ENCODE assay signal across 40 cellular contexts in genomic region chr3:193848547-193848946, GRCh38.
"Had no signal": no experiment of that assay in that cellular context is flagged by ENCODE, and none has a peak within 500 bp of the region (broad histone marks: within the 10 kb centered on the region; RNA-seq: fewer than 3 reads in every experiment).

No MANE protein-coding gene starts in this region.

- H3K4me3 ChIP-seq: ascending aorta, cardiac muscle cell had no signal

- H3K4me1 Mint-ChIP-seq: activated CD4-positive, alpha-beta memory T cell treated with anti-CD3 and anti-CD28 coated beads, Interleukin-2, amount 10 ng/mL, durations not matched to agents 7 days and 5 days; activated CD4-positive, alpha-beta T cell treated with anti-CD3 and anti-CD28 coated beads for 36 hours; activated CD8-positive, alpha-beta memory T cell treated with anti-CD3 and anti-CD28 coated beads, Interleukin-2, amount 10 ng/mL, durations not matched to agents 7 days and 5 days; activated naive CD4-positive, alpha-beta T cell treated with anti-CD3 and anti-CD28 coated beads, Interleukin-2, amount 50 U/mL, for 24 hours; activated naive CD8-positive, alpha-beta T cell treated with anti-CD3 and anti-CD28 coated beads, Interleukin-2, amount 50 U/mL, for 24 hours; central memory CD8-positive, alpha-beta T cell had no signal

- H3K27ac Mint-ChIP-seq: activated CD4-positive, alpha-beta memory T cell treated with anti-CD3 and anti-CD28 coated beads, Interleukin-2, amount 10 ng/mL, durations not matched to agents 7 days and 5 days; activated CD4-positive, alpha-beta T cell treated with anti-CD3 and anti-CD28 coated beads for 36 hours; activated CD4-positive, alpha-beta T cell treated with anti-CD3 and anti-CD28 coated beads, Interleukin-2, amount 10 ng/mL, durations not matched to agents 7 days and 5 days; activated CD8-positive, alpha-beta memory T cell treated with anti-CD3 and anti-CD28 coated beads, Interleukin-2, amount 10 ng/mL, durations not matched to agents 7 days and 5 days; activated CD8-positive, alpha-beta T cell treated with anti-CD3 and anti-CD28 coated beads, Interleukin-2, amount 10 ng/mL, durations not matched to agents 7 days and 5 days; activated naive CD4-positive, alpha-beta T cell treated with anti-CD3 and anti-CD28 coated beads, Interleukin-2, amount 10 ng/mL, durations not matched to agents 7 days and 5 days; activated naive CD4-positive, alpha-beta T cell treated with anti-CD3 and anti-CD28 coated beads, Interleukin-2, amount 50 U/mL, for 24 hours; activated naive CD8-positive, alpha-beta T cell; activated naive CD8-positive, alpha-beta T cell treated with anti-CD3 and anti-CD28 coated beads, Interleukin-2, amount 10 ng/mL, durations not matched to agents 7 days and 5 days; activated T-cell treated with anti-CD3 and anti-CD28 coated beads, Interleukin-2, amount 50 U/mL, for 24 hours; activated T-helper 2 cell treated with anti-CD3 and anti-CD28 coated beads, Interferon-gamma antibody, Interleukin-2, Interleukin-4, amounts not matched to agents 10 μg/mL and 5 μg/mL and 100 μg/mL, durations not matched to agents 14 hours and 24 hours and 36 hours; brain; T-helper 1 cell treated with Interleukin-12 subunit alpha and Interleukin-12 subunit beta and Interleukin-4 antibody, amounts not matched to agents 30 μg/mL and 1 μg/mL, for 36 hours; T-helper 2 cell treated with Interferon-gamma antibody and Interleukin-4, amounts not matched to agents 5 μg/mL and 100 μg/mL, for 36 hours; WTC11 had no signal

- H3K9me3 ChIP-seq: ascending aorta had no signal

- H3K36me3 Mint-ChIP-seq: activated CD8-positive, alpha-beta memory T cell treated with anti-CD3 and anti-CD28 coated beads, Interleukin-2, amount 10 ng/mL, durations not matched to agents 7 days and 5 days; activated naive CD4-positive, alpha-beta T cell treated with anti-CD3 and anti-CD28 coated beads, Interleukin-2, amount 10 ng/mL, durations not matched to agents 7 days and 5 days; activated naive CD4-positive, alpha-beta T cell treated with anti-CD3 and anti-CD28 coated beads, Interleukin-2, amount 50 U/mL, for 24 hours; activated naive CD8-positive, alpha-beta T cell; activated naive CD8-positive, alpha-beta T cell treated with anti-CD3 and anti-CD28 coated beads, Interleukin-2, amount 10 ng/mL, durations not matched to agents 7 days and 5 days; brain had no signal

- H3K27me3 ChIP-seq: ascending aorta, cardiac muscle cell had no signal

- H3K27ac ChIP-seq: ascending aorta, cardiac muscle cell, WERI-Rb-1 had no signal

- H3K27me3 Mint-ChIP-seq: activated naive CD4-positive, alpha-beta T cell treated with anti-CD3 and anti-CD28 coated beads, Interleukin-2, amount 50 U/mL, for 24 hours; brain had no signal

- H3K9me3 Mint-ChIP-seq: activated CD4-positive, alpha-beta memory T cell treated with anti-CD3 and anti-CD28 coated beads, Interleukin-2, amount 10 ng/mL, durations not matched to agents 7 days and 5 days; activated naive CD4-positive, alpha-beta T cell treated with anti-CD3 and anti-CD28 coated beads, Interleukin-2, amount 10 ng/mL, durations not matched to agents 7 days and 5 days; activated naive CD4-positive, alpha-beta T cell treated with anti-CD3 and anti-CD28 coated beads, Interleukin-2, amount 50 U/mL, for 24 hours; activated naive CD8-positive, alpha-beta T cell treated with anti-CD3 and anti-CD28 coated beads, Interleukin-2, amount 10 ng/mL, durations not matched to agents 7 days and 5 days; activated naive CD8-positive, alpha-beta T cell treated with anti-CD3 and anti-CD28 coated beads, Interleukin-2, amount 50 U/mL, for 24 hours; activated T-cell treated with anti-CD3 and anti-CD28 coated beads, Interleukin-2, amount 50 U/mL, for 24 hours; activated T-helper 2 cell treated with anti-CD3 and anti-CD28 coated beads, Interferon-gamma antibody, Interleukin-2, Interleukin-4, amounts not matched to agents 10 μg/mL and 5 μg/mL and 100 μg/mL, durations not matched to agents 14 hours and 24 hours and 36 hours; central memory CD8-positive, alpha-beta T cell; T-helper 1 cell treated with Interleukin-12 subunit alpha and Interleukin-12 subunit beta and Interleukin-4 antibody, amounts not matched to agents 30 μg/mL and 1 μg/mL, for 36 hours; T-helper 2 cell treated with Interferon-gamma antibody and Interleukin-4, amounts not matched to agents 5 μg/mL and 100 μg/mL, for 36 hours had no signal

- FAIRE-seq: bronchial epithelial cell, TTC549 had no signal

- DNase-seq: activated CD4-positive, alpha-beta memory T cell treated with anti-CD3 and anti-CD28 coated beads, Interleukin-2, amount 10 ng/mL, durations not matched to agents 7 days and 5 days; activated CD4-positive, alpha-beta T cell treated with anti-CD3 and anti-CD28 coated beads for 1 hour; activated CD4-positive, alpha-beta T cell treated with anti-CD3 and anti-CD28 coated beads for 36 hours; activated CD4-positive, alpha-beta T cell treated with anti-CD3 and anti-CD28 coated beads for 48 hours; activated CD4-positive, alpha-beta T cell treated with anti-CD3 and anti-CD28 coated beads, Interleukin-2, amount 10 ng/mL, durations not matched to agents 7 days and 5 days; activated CD4-positive, alpha-beta T cell treated with anti-CD3 and anti-CD28 coated beads, Interleukin-2, amount 50 U/mL, for 48 hours; activated CD4-positive, CD25-positive, alpha-beta regulatory T cell; activated CD8-positive, alpha-beta memory T cell treated with anti-CD3 and anti-CD28 coated beads for 24 hours; activated CD8-positive, alpha-beta memory T cell treated with anti-CD3 and anti-CD28 coated beads, Interleukin-2, amount 10 ng/mL, durations not matched to agents 7 days and 5 days; activated CD8-positive, alpha-beta memory T cell treated with anti-CD3 and anti-CD28 coated beads, Interleukin-2, amount 50 U/mL, for 48 hours; activated CD8-positive, alpha-beta T cell treated with anti-CD3 and anti-CD28 coated beads, Interleukin-2, amount 10 ng/mL, durations not matched to agents 7 days and 5 days; activated effector memory CD4-positive, alpha-beta T cell treated with Interleukin-2 at 50 U/mL for 16 hours; activated gamma-delta T cell; activated naive CD4-positive, alpha-beta T cell treated with anti-CD3 and anti-CD28 coated beads, Interleukin-2, amount 10 ng/mL, durations not matched to agents 7 days and 5 days; activated naive CD4-positive, alpha-beta T cell treated with Interleukin-2 at 50 U/mL for 16 hours; activated naive CD8-positive, alpha-beta T cell treated with anti-CD3 and anti-CD28 coated beads, Interleukin-2, amount 10 ng/mL, durations not matched to agents 7 days and 5 days; activated naive CD8-positive, alpha-beta T cell treated with anti-CD3 and anti-CD28 coated beads, Interleukin-2, amount 50 U/mL, for 24 hours; activated T-cell treated with anti-CD3 and anti-CD28 coated beads, Interleukin-2, amount 50 U/mL, for 24 hours; activated T-cell treated with anti-CD3 and anti-CD28 coated beads, Interleukin-2, amount 50 U/mL, for 48 hours; amygdala; anterior cingulate cortex; caudate nucleus; cerebellar nuclear complex; T-helper 1 cell; T-helper 2 cell; T-helper 9 cell; WERI-Rb-1 had no signal

- ATAC-seq: activated CD4-positive, alpha-beta T cell treated with anti-CD3 and anti-CD28 coated beads for 36 hours; activated CD4-positive, CD25-positive, alpha-beta regulatory T cell treated with anti-CD3 and anti-CD28 coated beads, Interleukin-2, amount 50 U/mL, for 24 hours; activated CD8-positive, alpha-beta memory T cell treated with anti-CD3 and anti-CD28 coated beads, Interleukin-2, amount 10 ng/mL, durations not matched to agents 7 days and 5 days; activated CD8-positive, alpha-beta T cell treated with anti-CD3 and anti-CD28 coated beads, Interleukin-2, amount 10 ng/mL, durations not matched to agents 7 days and 5 days; activated naive CD8-positive, alpha-beta T cell treated with anti-CD3 and anti-CD28 coated beads, Interleukin-2, amount 50 U/mL, for 24 hours; WTC11 had no signal

- H3K36me3 ChIP-seq: ascending aorta, cardiac muscle cell, WERI-Rb-1 had no signal

- H3K4me3 Mint-ChIP-seq: activated CD4-positive, alpha-beta memory T cell treated with anti-CD3 and anti-CD28 coated beads, Interleukin-2, amount 10 ng/mL, durations not matched to agents 7 days and 5 days; activated CD4-positive, alpha-beta T cell treated with anti-CD3 and anti-CD28 coated beads for 36 hours; activated CD4-positive, alpha-beta T cell treated with anti-CD3 and anti-CD28 coated beads, Interleukin-2, amount 10 ng/mL, durations not matched to agents 7 days and 5 days; activated CD8-positive, alpha-beta memory T cell treated with anti-CD3 and anti-CD28 coated beads, Interleukin-2, amount 10 ng/mL, durations not matched to agents 7 days and 5 days; activated CD8-positive, alpha-beta T cell treated with anti-CD3 and anti-CD28 coated beads, Interleukin-2, amount 10 ng/mL, durations not matched to agents 7 days and 5 days; activated naive CD4-positive, alpha-beta T cell treated with anti-CD3 and anti-CD28 coated beads, Interleukin-2, amount 10 ng/mL, durations not matched to agents 7 days and 5 days; activated naive CD4-positive, alpha-beta T cell treated with anti-CD3 and anti-CD28 coated beads, Interleukin-2, amount 50 U/mL, for 24 hours; activated naive CD8-positive, alpha-beta T cell; activated naive CD8-positive, alpha-beta T cell treated with anti-CD3 and anti-CD28 coated beads, Interleukin-2, amount 10 ng/mL, durations not matched to agents 7 days and 5 days; activated naive CD8-positive, alpha-beta T cell treated with anti-CD3 and anti-CD28 coated beads, Interleukin-2, amount 50 U/mL, for 24 hours; activated T-cell treated with anti-CD3 and anti-CD28 coated beads, Interleukin-2, amount 50 U/mL, for 24 hours; brain; central memory CD8-positive, alpha-beta T cell; T-helper 1 cell treated with Interleukin-12 subunit alpha and Interleukin-12 subunit beta and Interleukin-4 antibody, amounts not matched to agents 30 μg/mL and 1 μg/mL, for 36 hours; T-helper 2 cell treated with Interferon-gamma antibody and Interleukin-4, amounts not matched to agents 5 μg/mL and 100 μg/mL, for 36 hours; WTC11 had no signal
